In genomic region chr2:39437522-39438296, GRCh38 we compare ENCODE assay signal across 8 cellular contexts. TPM values are rescaled to one million over a fixed set of nuclear protein-coding genes. Genes with fewer than 3 reads are reported as not detected.
A peak's percentile ranks its signal among the peaks of the same experiment; 100 is the strongest.
DNase-seq lines count a peak whose midpoint lies in the region; ATAC-seq and TF ChIP-seq lines count a peak whose summit lies in the region.

No MANE protein-coding gene starts in this region.

- peak overlapping the region; percentile 86 for H3K4me2 ChIP-seq in skeletal muscle satellite cell (ENCODE audit: low read length)

- no peaks in the 10 kb centered on the region for H3K9me3 ChIP-seq in HUES64 (ENCODE audit: insufficient read depth, low read depth, low read length)
- H3K9me3 ChIP-seq in skeletal muscle satellite cell (replicated peaks; ENCODE audit: low read length): peaks cover 3% of the 10 kb centered on the region

- no peak for TF ChIP-seq CTCF in astrocyte of the spinal cord (IDR thresholded peaks at IDR 0.05; ENCODE audit: low read depth, low read length)

- peaks cover 46% of the 10 kb centered on the region for H3K4me1 ChIP-seq in HUES64 (ENCODE audit: insufficient read depth, low read length)
- H3K4me1 ChIP-seq in skeletal muscle satellite cell (ENCODE audit: control insufficient read depth, insufficient read depth, low read length): peaks cover 53% of the 10 kb centered on the region

- H3K9ac ChIP-seq in HUES64 (ENCODE audit: low read depth, low read length): peak overlapping the region; percentile 67
- peak overlapping the region; percentile 96 for H3K9ac ChIP-seq in skeletal muscle satellite cell (ENCODE audit: low read depth, low read length)

- no peaks in the 10 kb centered on the region for H3K36me3 ChIP-seq in HUES64 (ENCODE audit: insufficient read depth, low read length)
- H3K36me3 ChIP-seq in skeletal muscle satellite cell (ENCODE audit: insufficient read depth, low read length): no peaks in the 10 kb centered on the region

- H3K4me3 ChIP-seq in HUES64 (ENCODE audit: low read length) (peak overlapping the region; percentile 93), astrocyte of the spinal cord (ENCODE audit: low read depth, low read length) (peak overlapping the region; percentile 82), iPS-11a (ENCODE audit: low read depth, low read length) (peak overlapping the region; percentile 60), skeletal muscle satellite cell (ENCODE audit: low read length) (peak overlapping the region; percentile 99)

- 29% methylated on average over 28 of the region's 28 CpGs for WGBS in HUES64

- ATAC-seq in GM21423 (IDR thresholded peaks at IDR 0.05; ENCODE audit: unreplicated experiment) (peak; percentile 45), SK-N-SH treated with all-trans-retinoic acid at 6 μM for 48 hours (peak; percentile 31), HG03280 (IDR thresholded peaks at IDR 0.05; ENCODE audit: unreplicated experiment) (no peak)

- DNase-seq in DMS79 (lab: John Stamatoyannopoulos, UW): peak; percentile 49
- DNase-seq in astrocyte of the spinal cord (ENCODE audit: low read depth, low spot score): no peak

- peak overlapping the region; percentile 69; the same call in 1 of the 2 replicates for H3K27ac ChIP-seq in HUES64 (ENCODE audit: low read depth, low read length)

- in situ Hi-C loops in astrocyte of the spinal cord (cut with HindIII; ENCODE audit: low sequenced_read_pairs): no loop called here

- H3K27me3 ChIP-seq in HUES64 (ENCODE audit: insufficient read depth, low read length): no peaks in the 10 kb centered on the region
- no peaks in the 10 kb centered on the region for H3K27me3 ChIP-seq in skeletal muscle satellite cell (ENCODE audit: control insufficient read depth, insufficient read depth, low read length)

TF ChIP-seq in SK-N-SH treated with all-trans-retinoic acid at 6 μM for 48 hours, 23 proteins besides CTCF, POLR2A, EP300 and RAD21:
- TF ChIP-seq BACH2 (CRISPR knock-in tag; IDR thresholded peaks at IDR 0.05; ENCODE audit: borderline replicate concordance) (no peak), ISL1 (CRISPR knock-in tag; IDR thresholded peaks at IDR 0.05) (no peak), ZNF70 (CRISPR knock-in tag; IDR thresholded peaks at IDR 0.05) (no peak), SNAI2 (CRISPR knock-in tag; IDR thresholded peaks at IDR 0.05) (no peak), ZC3H10 (CRISPR knock-in tag; IDR thresholded peaks at IDR 0.05) (no peak), RARB (CRISPR knock-in tag; IDR thresholded peaks at IDR 0.05) (no peak), TCF4 (CRISPR knock-in tag; IDR thresholded peaks at IDR 0.05; ENCODE audit: borderline replicate concordance) (no peak), ZFP3 (CRISPR knock-in tag; IDR thresholded peaks at IDR 0.05) (no peak), ZNF8 (CRISPR knock-in tag; IDR thresholded peaks at IDR 0.05) (no peak), ARNTL (CRISPR knock-in tag; IDR thresholded peaks at IDR 0.05; ENCODE audit: borderline replicate concordance, low read depth) (no peak), OSR1 (CRISPR knock-in tag; IDR thresholded peaks at IDR 0.05) (no peak)
- TF ChIP-seq, protein P1, sequence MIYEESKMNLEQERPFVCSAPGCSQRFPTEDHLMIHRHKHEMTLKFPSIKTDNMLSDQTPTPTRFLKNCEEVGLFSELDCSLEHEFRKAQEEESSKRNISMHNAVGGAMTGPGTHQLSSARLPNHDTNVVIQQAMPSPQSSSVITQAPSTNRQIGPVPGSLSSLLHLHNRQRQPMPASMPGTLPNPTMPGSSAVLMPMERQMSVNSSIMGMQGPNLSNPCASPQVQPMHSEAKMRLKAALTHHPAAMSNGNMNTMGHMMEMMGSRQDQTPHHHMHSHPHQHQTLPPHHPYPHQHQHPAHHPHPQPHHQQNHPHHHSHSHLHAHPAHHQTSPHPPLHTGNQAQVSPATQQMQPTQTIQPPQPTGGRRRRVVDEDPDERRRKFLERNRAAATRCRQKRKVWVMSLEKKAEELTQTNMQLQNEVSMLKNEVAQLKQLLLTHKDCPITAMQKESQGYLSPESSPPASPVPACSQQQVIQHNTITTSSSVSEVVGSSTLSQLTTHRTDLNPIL (CRISPR knock-in tag; IDR thresholded peaks at IDR 0.05; ENCODE audit: low read depth): no peak
- TF ChIP-seq, protein P2, sequence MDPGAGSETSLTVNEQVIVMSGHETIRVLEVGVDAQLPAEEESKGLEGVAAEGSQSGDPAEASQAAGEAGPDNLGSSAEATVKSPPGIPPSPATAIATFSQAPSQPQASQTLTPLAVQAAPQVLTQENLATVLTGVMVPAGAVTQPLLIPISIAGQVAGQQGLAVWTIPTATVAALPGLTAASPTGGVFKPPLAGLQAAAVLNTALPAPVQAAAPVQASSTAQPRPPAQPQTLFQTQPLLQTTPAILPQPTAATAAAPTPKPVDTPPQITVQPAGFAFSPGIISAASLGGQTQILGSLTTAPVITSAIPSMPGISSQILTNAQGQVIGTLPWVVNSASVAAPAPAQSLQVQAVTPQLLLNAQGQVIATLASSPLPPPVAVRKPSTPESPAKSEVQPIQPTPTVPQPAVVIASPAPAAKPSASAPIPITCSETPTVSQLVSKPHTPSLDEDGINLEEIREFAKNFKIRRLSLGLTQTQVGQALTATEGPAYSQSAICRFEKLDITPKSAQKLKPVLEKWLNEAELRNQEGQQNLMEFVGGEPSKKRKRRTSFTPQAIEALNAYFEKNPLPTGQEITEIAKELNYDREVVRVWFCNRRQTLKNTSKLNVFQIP (CRISPR knock-in tag; IDR thresholded peaks at IDR 0.05; ENCODE audit: borderline replicate concordance, low read depth): no peak
- TF ChIP-seq, protein P3, sequence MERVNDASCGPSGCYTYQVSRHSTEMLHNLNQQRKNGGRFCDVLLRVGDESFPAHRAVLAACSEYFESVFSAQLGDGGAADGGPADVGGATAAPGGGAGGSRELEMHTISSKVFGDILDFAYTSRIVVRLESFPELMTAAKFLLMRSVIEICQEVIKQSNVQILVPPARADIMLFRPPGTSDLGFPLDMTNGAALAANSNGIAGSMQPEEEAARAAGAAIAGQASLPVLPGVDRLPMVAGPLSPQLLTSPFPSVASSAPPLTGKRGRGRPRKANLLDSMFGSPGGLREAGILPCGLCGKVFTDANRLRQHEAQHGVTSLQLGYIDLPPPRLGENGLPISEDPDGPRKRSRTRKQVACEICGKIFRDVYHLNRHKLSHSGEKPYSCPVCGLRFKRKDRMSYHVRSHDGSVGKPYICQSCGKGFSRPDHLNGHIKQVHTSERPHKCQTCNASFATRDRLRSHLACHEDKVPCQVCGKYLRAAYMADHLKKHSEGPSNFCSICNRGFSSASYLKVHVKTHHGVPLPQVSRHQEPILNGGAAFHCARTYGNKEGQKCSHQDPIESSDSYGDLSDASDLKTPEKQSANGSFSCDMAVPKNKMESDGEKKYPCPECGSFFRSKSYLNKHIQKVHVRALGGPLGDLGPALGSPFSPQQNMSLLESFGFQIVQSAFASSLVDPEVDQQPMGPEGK (CRISPR knock-in tag; IDR thresholded peaks at IDR 0.05; ENCODE audit: borderline replicate concordance): no peak

RNA-seq across cellular contexts. Expression of gene MAP4K3, which starts 0.6 kb away (rescaled TPM):
- polyA plus RNA-seq in HUES64 (2013, experiment 1 of 2): 31.3 TPM
- 32.0 TPM for polyA plus RNA-seq in HUES64 (2013, experiment 2 of 2)
- total RNA-seq in skeletal muscle satellite cell (2012; rRNA removed): 41.3 and 61.9 TPM in 2 replicates
